In the genomic region with DNA sequence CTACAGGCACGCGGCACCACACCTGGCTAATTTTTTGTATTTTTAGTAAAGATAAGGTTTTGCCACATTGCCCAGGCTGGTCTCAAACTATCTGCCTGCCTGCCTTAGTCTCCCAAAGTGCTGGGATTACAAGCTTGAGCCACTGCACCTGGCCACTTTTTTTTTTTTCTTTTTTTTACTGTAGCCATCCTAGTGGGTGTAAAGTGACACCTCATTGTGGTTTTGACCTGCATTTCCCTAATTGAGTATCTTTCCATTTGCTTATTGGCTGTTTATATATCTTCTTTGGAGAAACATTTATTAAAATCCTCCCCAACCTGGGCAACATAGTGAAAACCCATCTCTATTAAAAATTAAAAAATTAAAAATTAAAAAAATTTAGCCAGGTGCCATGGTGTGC, we compare ENCODE assay signal across 1 cellular context.
TF ChIP-seq lines count a peak whose summit lies in the region.

No MANE protein-coding gene starts in this region.

TF ChIP-seq in HepG2, 621 proteins besides CTCF, POLR2A, EP300 and RAD21:
- TF ChIP-seq ZNF34 (CRISPR knock-in tag; IDR thresholded peaks at IDR 0.05; ENCODE audit: borderline replicate concordance) (no peak), ZFYVE20 (CRISPR knock-in tag; IDR thresholded peaks at IDR 0.05; ENCODE audit: borderline replicate concordance, low read depth) (no peak), ETV5 (CRISPR knock-in tag; IDR thresholded peaks at IDR 0.05; ENCODE audit: borderline replicate concordance) (no peak), DDIT3 (CRISPR knock-in tag; IDR thresholded peaks at IDR 0.05) (no peak), ZSCAN31 (CRISPR knock-in tag; IDR thresholded peaks at IDR 0.05; ENCODE audit: low read depth) (no peak), MTERF4 (CRISPR knock-in tag; IDR thresholded peaks at IDR 0.05) (no peak), ZNF414 (CRISPR knock-in tag; IDR thresholded peaks at IDR 0.05) (no peak), ZSCAN12 (CRISPR knock-in tag; IDR thresholded peaks at IDR 0.05) (no peak), PRMT3 (CRISPR knock-in tag; IDR thresholded peaks at IDR 0.05; ENCODE audit: borderline replicate concordance, low read depth) (no peak), NCOA5 (CRISPR knock-in tag; IDR thresholded peaks at IDR 0.05) (no peak), NAIF1 (CRISPR knock-in tag; IDR thresholded peaks at IDR 0.05; ENCODE audit: borderline replicate concordance) (no peak), ZBTB33 (CRISPR knock-in tag; IDR thresholded peaks at IDR 0.05) (no peak)
- TF ChIP-seq, protein P1, sequence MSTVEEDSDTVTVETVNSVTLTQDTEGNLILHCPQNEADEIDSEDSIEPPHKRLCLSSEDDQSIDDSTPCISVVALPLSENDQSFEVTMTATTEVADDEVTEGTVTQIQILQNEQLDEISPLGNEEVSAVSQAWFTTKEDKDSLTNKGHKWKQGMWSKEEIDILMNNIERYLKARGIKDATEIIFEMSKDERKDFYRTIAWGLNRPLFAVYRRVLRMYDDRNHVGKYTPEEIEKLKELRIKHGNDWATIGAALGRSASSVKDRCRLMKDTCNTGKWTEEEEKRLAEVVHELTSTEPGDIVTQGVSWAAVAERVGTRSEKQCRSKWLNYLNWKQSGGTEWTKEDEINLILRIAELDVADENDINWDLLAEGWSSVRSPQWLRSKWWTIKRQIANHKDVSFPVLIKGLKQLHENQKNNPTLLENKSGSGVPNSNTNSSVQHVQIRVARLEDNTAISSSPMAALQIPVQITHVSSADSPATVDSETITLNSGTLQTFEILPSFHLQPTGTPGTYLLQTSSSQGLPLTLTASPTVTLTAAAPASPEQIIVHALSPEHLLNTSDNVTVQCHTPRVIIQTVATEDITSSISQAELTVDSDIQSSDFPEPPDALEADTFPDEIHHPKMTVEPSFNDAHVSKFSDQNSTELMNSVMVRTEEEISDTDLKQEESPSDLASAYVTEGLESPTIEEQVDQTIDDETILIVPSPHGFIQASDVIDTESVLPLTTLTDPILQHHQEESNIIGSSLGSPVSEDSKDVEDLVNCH (CRISPR knock-in tag; IDR thresholded peaks at IDR 0.05) = no peak
TF ChIP-seq in HepG2: peak in this region for 0.
